1 cellular context compared by ENCODE assay signal in the genomic region with DNA sequence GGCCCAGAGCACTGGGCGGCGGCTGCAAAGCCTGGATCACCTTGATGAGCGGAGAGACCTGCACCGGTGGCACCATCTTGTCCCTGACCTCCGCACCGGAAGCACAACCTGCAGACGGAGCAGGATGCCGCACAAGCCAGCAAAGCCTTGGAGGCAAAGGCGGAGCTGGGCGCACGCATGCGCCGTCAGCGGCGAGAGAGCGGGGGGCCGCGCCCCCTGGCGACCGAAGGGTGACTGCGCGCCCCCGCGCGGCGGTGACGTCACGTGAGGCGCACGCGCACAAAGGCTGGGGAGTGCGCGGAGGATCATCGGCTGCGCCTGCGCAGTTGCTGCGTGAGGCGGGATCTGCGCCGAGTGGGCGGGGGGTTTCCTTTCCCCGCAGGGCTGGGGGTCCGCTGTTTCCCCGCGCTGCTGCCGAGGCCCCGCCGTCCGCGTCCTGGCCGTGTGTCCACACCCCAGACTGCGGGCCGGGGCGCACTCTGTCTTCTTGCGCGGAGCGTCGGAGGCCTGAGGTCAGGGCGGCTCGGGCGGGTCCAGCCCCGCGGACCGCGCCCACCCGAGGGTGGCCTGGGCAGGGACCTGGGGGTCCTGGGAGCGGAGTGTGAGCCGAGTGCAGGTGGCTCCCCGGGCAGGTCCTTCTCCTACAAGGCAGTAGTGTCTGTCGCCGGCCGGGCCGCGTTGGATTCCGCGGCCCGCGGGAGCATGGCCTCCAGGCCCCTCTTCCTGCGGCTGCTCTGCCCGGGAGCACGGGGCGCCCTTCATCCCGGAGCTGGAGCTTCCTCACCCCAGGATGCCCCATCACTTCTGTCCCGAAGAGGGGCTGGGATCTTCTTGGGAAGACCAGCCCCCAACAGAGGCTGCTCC.
TF ChIP-seq lines count a peak whose summit lies in the region.

A gene with protein sequence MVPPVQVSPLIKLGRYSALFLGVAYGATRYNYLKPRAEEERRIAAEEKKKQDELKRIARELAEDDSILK (minus strand): TSS at position 105 of the 864 bp plus-strand sequence. CDS start 29 bp downstream, at position 76.
MYL5 (plus strand) TSS at position 371 of the 864 bp plus-strand sequence. CDS start 3,485 bp downstream, outside the sequence.

TF ChIP-seq in K562, 482 proteins besides CTCF, POLR2A, EP300 and RAD21 (continued from another document):
- TF ChIP-seq TRIM25 (IDR thresholded peaks at IDR 0.05; ENCODE audit: borderline replicate concordance) = no peak
- TF ChIP-seq, protein P1, sequence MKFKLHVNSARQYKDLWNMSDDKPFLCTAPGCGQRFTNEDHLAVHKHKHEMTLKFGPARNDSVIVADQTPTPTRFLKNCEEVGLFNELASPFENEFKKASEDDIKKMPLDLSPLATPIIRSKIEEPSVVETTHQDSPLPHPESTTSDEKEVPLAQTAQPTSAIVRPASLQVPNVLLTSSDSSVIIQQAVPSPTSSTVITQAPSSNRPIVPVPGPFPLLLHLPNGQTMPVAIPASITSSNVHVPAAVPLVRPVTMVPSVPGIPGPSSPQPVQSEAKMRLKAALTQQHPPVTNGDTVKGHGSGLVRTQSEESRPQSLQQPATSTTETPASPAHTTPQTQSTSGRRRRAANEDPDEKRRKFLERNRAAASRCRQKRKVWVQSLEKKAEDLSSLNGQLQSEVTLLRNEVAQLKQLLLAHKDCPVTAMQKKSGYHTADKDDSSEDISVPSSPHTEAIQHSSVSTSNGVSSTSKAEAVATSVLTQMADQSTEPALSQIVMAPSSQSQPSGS (CRISPR knock-in tag; IDR thresholded peaks at IDR 0.05) = peak; percentile 98
- no peak for TF ChIP-seq SMARCA4 (IDR thresholded peaks at IDR 0.05)
- TF ChIP-seq POLR2AphosphoS2 (IDR thresholded peaks at IDR 0.05; ENCODE audit: low read length) = no peak
- TF ChIP-seq ZNF717 (CRISPR knock-in tag; IDR thresholded peaks at IDR 0.05) = no peak
- TF ChIP-seq TCF3 (CRISPR knock-in tag; IDR thresholded peaks at IDR 0.05) = peak; percentile 5; the same call in 1 of the 2 replicates
- TF ChIP-seq, protein P2, sequence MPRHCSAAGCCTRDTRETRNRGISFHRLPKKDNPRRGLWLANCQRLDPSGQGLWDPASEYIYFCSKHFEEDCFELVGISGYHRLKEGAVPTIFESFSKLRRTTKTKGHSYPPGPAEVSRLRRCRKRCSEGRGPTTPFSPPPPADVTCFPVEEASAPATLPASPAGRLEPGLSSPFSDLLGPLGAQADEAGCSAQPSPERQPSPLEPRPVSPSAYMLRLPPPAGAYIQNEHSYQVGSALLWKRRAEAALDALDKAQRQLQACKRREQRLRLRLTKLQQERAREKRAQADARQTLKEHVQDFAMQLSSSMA (CRISPR knock-in tag; IDR thresholded peaks at IDR 0.05) = no peak
- peak; percentile 58 for TF ChIP-seq MTA2 (IDR thresholded peaks at IDR 0.05; ENCODE audit: low read depth)
- no peak for TF ChIP-seq BRD4 (IDR thresholded peaks at IDR 0.05)
- TF ChIP-seq SP1 (CRISPR knock-in tag; IDR thresholded peaks at IDR 0.05) = peak; percentile 92
- no peak for TF ChIP-seq GATA2 (CRISPR knock-in tag; IDR thresholded peaks at IDR 0.05)
- TF ChIP-seq ZNF398 (CRISPR knock-in tag; IDR thresholded peaks at IDR 0.05) = no peak
- TF ChIP-seq, protein P3, sequence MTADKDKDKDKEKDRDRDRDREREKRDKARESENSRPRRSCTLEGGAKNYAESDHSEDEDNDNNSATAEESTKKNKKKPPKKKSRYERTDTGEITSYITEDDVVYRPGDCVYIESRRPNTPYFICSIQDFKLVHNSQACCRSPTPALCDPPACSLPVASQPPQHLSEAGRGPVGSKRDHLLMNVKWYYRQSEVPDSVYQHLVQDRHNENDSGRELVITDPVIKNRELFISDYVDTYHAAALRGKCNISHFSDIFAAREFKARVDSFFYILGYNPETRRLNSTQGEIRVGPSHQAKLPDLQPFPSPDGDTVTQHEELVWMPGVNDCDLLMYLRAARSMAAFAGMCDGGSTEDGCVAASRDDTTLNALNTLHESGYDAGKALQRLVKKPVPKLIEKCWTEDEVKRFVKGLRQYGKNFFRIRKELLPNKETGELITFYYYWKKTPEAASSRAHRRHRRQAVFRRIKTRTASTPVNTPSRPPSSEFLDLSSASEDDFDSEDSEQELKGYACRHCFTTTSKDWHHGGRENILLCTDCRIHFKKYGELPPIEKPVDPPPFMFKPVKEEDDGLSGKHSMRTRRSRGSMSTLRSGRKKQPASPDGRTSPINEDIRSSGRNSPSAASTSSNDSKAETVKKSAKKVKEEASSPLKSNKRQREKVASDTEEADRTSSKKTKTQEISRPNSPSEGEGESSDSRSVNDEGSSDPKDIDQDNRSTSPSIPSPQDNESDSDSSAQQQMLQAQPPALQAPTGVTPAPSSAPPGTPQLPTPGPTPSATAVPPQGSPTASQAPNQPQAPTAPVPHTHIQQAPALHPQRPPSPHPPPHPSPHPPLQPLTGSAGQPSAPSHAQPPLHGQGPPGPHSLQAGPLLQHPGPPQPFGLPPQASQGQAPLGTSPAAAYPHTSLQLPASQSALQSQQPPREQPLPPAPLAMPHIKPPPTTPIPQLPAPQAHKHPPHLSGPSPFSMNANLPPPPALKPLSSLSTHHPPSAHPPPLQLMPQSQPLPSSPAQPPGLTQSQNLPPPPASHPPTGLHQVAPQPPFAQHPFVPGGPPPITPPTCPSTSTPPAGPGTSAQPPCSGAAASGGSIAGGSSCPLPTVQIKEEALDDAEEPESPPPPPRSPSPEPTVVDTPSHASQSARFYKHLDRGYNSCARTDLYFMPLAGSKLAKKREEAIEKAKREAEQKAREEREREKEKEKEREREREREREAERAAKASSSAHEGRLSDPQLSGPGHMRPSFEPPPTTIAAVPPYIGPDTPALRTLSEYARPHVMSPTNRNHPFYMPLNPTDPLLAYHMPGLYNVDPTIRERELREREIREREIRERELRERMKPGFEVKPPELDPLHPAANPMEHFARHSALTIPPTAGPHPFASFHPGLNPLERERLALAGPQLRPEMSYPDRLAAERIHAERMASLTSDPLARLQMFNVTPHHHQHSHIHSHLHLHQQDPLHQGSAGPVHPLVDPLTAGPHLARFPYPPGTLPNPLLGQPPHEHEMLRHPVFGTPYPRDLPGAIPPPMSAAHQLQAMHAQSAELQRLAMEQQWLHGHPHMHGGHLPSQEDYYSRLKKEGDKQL (CRISPR knock-in tag; IDR thresholded peaks at IDR 0.05; ENCODE audit: borderline replicate concordance) = no peak
- TF ChIP-seq MLX (CRISPR knock-in tag; conservative IDR thresholded peaks at IDR 0.05) = no peak
- TF ChIP-seq HMGN3 (IDR thresholded peaks at IDR 0.05; ENCODE audit: borderline replicate concordance, extremely low read depth, insufficient read length, low read depth, low read length) = no peak
- no peak for TF ChIP-seq HMG20A (CRISPR knock-in tag; conservative IDR thresholded peaks at IDR 0.05)
- peak; percentile 26; the same call in 1 of the 2 replicates for TF ChIP-seq MAFK (IDR thresholded peaks at IDR 0.05; ENCODE audit: low read length)
